ENCODE assay signal across 12 cellular contexts in genomic region chrX:107713205-107714195, GRCh38.
DNase-seq lines count a peak whose midpoint lies in the region; ATAC-seq and TF ChIP-seq lines count a peak whose summit lies in the region.
"Had no signal": no experiment of that assay in that cellular context is flagged by ENCODE, and none has a peak within 500 bp of the region (broad histone marks: within the 10 kb centered on the region; RNA-seq: fewer than 3 reads in every experiment).

No MANE protein-coding gene starts in this region.

- H3K27ac ChIP-seq in thyroid gland = peak overlapping the region; percentile 99

- H3K27me3 ChIP-seq in thyroid gland = no peaks in the 10 kb centered on the region
- H3K27me3 ChIP-seq: BE2C had no signal

- peak; percentile 15 for DNase-seq in activated gamma-delta T cell (lab: John Stamatoyannopoulos, UW)
- no peak for DNase-seq in activated gamma-delta T cell treated with Interleukin-2 at 50 U/mL for 16 hours
- peak; percentile 55 for DNase-seq in central memory CD4-positive, alpha-beta T cell
- DNase-seq in memory B cell (ENCODE audit: low spot score in 2 of 2) = peak; percentile 49 to 54
- DNase-seq in thyroid gland = peak; percentile 64 to 69
- no peak for DNase-seq in ecto neural progenitor cell (ENCODE audit: low spot score)
- no peak for DNase-seq in NCI-H345 (lab: John Stamatoyannopoulos, UW)
- DNase-seq: BE2C; NCI-H1048; SHP77; stimulated activated CD4-positive, alpha-beta T cell treated with anti-CD3 and anti-CD28 coated beads, Interleukin-4, amount 100 ng/mL, for 4 hours had no signal

- H3K36me3 ChIP-seq in thyroid gland = peaks cover 7 to 29% of the 10 kb centered on the region in 2 donors

- H3K9me3 ChIP-seq in thyroid gland = no peaks in the 10 kb centered on the region
- H3K9me3 ChIP-seq: BE2C had no signal

- no peaks in the 10 kb centered on the region for H3K27me3 Mint-ChIP-seq in memory B cell

- H3K9me3 Mint-ChIP-seq in memory B cell = no peaks in the 10 kb centered on the region

- H3K27ac Mint-ChIP-seq in memory B cell = peak overlapping the region; percentile 99

- intact Hi-C loops in thyroid gland (cut with DNase I) = no loop called here

- 39 to 42% methylated on average over 10 of the region's 11 CpGs for WGBS in thyroid gland, 2 donors

- peak in 1 of 2 donors; percentile 27 for TF ChIP-seq POLR2A in thyroid gland (IDR thresholded peaks at IDR 0.05)

- no peak for TF ChIP-seq CTCF in thyroid gland (IDR thresholded peaks at IDR 0.05)

- ATAC-seq in memory B cell (ENCODE audit: low read depth) (peak; percentile 8), HG03045 (IDR thresholded peaks at IDR 0.05; ENCODE audit: unreplicated experiment) (no peak)

- H3K36me3 Mint-ChIP-seq in memory B cell = peaks cover 7% of the 10 kb centered on the region

- peak overlapping the region; percentile 93 for H3K4me3 Mint-ChIP-seq in memory B cell

- H3K4me3 ChIP-seq in thyroid gland (replicated peaks in 1 of 3) = peak overlapping the region in 1 of 3 donors; percentile 59

- H3K4me1 ChIP-seq in thyroid gland = peaks cover 18 to 46% of the 10 kb centered on the region in 2 donors

- peaks cover 42% of the 10 kb centered on the region for H3K4me1 Mint-ChIP-seq in memory B cell

Comparison
In these comparisons a context has a peak if more than half of its experiments do, and no peak if none do; other contexts are left out.
1. DNase-seq: peak in activated gamma-delta T cell (single experiment), central memory CD4-positive, alpha-beta T cell (single experiment), memory B cell (2 of 2) and thyroid gland (2 of 2); none in activated gamma-delta T cell treated with Interleukin-2 at 50 U/mL for 16 hours (single experiment), ecto neural progenitor cell (single experiment) and NCI-H345 (single experiment).